In the genomic region with DNA sequence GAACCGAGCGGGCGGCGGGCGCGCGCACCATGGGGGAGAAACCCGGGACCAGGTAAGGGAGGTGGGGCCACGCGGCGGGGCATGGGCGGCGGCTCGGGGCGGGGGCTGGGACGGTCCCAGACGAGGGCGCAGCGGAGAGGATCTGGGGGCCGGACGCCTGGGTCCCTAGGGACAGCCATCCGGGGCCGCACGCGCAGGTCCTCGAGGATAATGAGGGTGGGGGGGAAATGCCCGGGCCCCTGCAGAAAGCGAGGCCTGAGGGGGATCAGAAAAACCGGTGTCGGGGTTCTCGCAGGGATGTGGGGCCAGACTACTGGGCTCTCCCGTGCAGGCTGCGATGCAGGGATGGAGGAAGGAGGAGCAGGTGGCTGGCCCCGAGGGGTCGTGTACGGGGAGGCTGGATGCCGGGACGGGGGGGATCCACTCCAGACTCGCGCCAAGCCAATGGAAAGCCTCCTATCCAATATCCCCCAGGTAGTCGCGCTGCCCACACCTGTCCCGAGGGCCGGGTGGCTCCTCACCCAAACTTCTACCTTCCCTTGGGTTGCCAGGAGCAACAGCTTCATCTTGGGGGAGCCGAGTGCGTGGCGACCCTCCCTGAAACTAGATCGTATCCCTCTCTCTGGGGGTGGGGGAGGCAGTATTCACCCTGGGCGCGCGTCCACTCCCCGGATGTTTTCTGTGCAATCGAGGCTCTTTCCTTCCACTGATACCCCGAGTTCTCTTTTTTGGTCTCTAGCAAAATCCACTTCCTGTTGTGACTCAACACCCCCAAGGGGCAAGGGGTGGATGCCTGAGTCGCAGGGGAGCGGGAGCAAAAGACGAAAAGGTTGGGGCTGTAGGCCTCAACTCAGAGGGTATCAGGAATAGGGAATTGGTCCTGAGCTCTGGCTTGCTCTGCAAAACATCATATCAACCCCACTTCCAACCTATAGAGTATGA, we compare ENCODE assay signal across 9 cellular contexts. TPM values are rescaled to one million over a fixed set of nuclear protein-coding genes. Genes with fewer than 3 reads are reported as not detected.
DNase-seq lines count a peak whose midpoint lies in the region; ATAC-seq and TF ChIP-seq lines count a peak whose summit lies in the region.
"Had no signal": no experiment of that assay in that cellular context is flagged by ENCODE, and none has a peak within 500 bp of the region (broad histone marks: within the 10 kb centered on the region; RNA-seq: fewer than 3 reads in every experiment).

No MANE protein-coding gene starts in this region.

- no peak for TF ChIP-seq CTCF in DOHH2 (IDR thresholded peaks at IDR 0.05; ENCODE audit: low read depth, low read length, poor library complexity, severe bottlenecking)
- peak in 1 of 56 donors; percentile 2 for TF ChIP-seq CTCF in dorsolateral prefrontal cortex (IDR thresholded peaks at IDR 0.05 in 54 of 56, conservative IDR thresholded peaks at IDR 0.05 in 2 of 56; ENCODE audit: low read depth in 1 of 56, partially characterized antibody in 56 of 56)
- no peak for TF ChIP-seq CTCF in thoracic aorta (IDR thresholded peaks at IDR 0.05)

- ATAC-seq in HG03571 (IDR thresholded peaks at IDR 0.05; ENCODE audit: unreplicated experiment) = peak; percentile 1
- no peak for ATAC-seq in thoracic aorta (ENCODE audit: insufficient number of reproducible peaks, low FRiP score, low read depth)

- peaks cover 21% of the 10 kb centered on the region for H3K79me2 ChIP-seq in DOHH2 (ENCODE audit: control insufficient read depth, low read length)

- H3K4me1 ChIP-seq in DOHH2 (ENCODE audit: control insufficient read depth, low read length) = peaks cover 28% of the 10 kb centered on the region
- H3K4me1 ChIP-seq in mucosa of rectum (ENCODE audit: control insufficient read depth in 2 of 2, insufficient read depth in 2 of 2, low read length in 2 of 2) = peaks cover 21 to 24% of the 10 kb centered on the region in 2 donors
- H3K4me1 ChIP-seq in thoracic aorta (ENCODE audit: control insufficient read depth in 1 of 2, low read depth in 2 of 2) = peaks cover 3 to 7% of the 10 kb centered on the region in 2 donors

- H3K27ac ChIP-seq in DOHH2 (ENCODE audit: low read depth, low read length) = peak overlapping the region; percentile 62
- H3K27ac ChIP-seq in dorsolateral prefrontal cortex = peak overlapping the region in 58 of 59 donors; percentile 7 to 95 (median 88)
- peak overlapping the region; percentile 80 to 87 for H3K27ac ChIP-seq in mucosa of rectum (ENCODE audit: low read depth in 2 of 2, low read length in 2 of 2)
- H3K27ac ChIP-seq in thoracic aorta = peak overlapping the region; percentile 55 to 68

- H3K9me2 ChIP-seq in DOHH2 (replicated peaks; ENCODE audit: control insufficient read depth, low read length) = no peaks in the 10 kb centered on the region

- H3K9me3 ChIP-seq in DOHH2 (ENCODE audit: control insufficient read depth, insufficient read depth, low read length) (peaks cover 3% of the 10 kb centered on the region; the same call in 1 of the 2 replicates), mucosa of rectum (ENCODE audit: control insufficient read depth in 2 of 2, low read length in 2 of 2) (no peaks in the 10 kb centered on the region), thoracic aorta (no peaks in the 10 kb centered on the region)

- no peaks in the 10 kb centered on the region; the same call in 1 of the 2 replicates for H4K20me1 ChIP-seq in DOHH2 (ENCODE audit: control insufficient read depth, insufficient read depth, low read depth, low read length)

- H3K27me3 ChIP-seq in DOHH2 (ENCODE audit: control insufficient read depth, low read length) (no peaks in the 10 kb centered on the region), dorsolateral prefrontal cortex (no peaks in the 10 kb centered on the region), mucosa of rectum (ENCODE audit: control insufficient read depth in 2 of 2, insufficient read depth in 2 of 2, low read length in 2 of 2) (no peaks in the 10 kb centered on the region), thoracic aorta (replicated peaks; ENCODE audit: insufficient read depth) (no peaks in the 10 kb centered on the region)

- DNase-seq in activated CD4-positive, alpha-beta T cell treated with anti-CD3 and anti-CD28 coated beads for 1 hour = peak; percentile 16
- DNase-seq in dorsolateral prefrontal cortex (peak in 1 of 10 donors; percentile 21), thoracic aorta (ENCODE audit: low spot score) (no peak), SK-N-DZ (ENCODE audit: low spot score) (no peak), NCI-H524 treated with DMSO at 0.1 percent for 48 hours (lab: John Stamatoyannopoulos, UW) (no peak)

- peaks cover 12% of the 10 kb centered on the region for H3F3A ChIP-seq in DOHH2 (ENCODE audit: control insufficient read depth, insufficient read depth)

- intact Hi-C loops in dorsolateral prefrontal cortex (cut with DNase I) = loop anchor here (1.0 to 5.0 kb wide), 5 partner anchors 20 to 176 kb away; partner anchors contain the start of genes MED11 (in 2 of the 2), GLTPD2 (in 1 of the 2), MINK1 (in 1 of the 2) and VMO1 (in 1 of the 2)

- peaks cover 10% of the 10 kb centered on the region for H3K36me3 ChIP-seq in DOHH2 (ENCODE audit: control insufficient read depth, low read length)
- H3K36me3 ChIP-seq in mucosa of rectum (ENCODE audit: control insufficient read depth in 2 of 2, insufficient read depth in 2 of 2, low read length in 2 of 2) = no peaks in the 10 kb centered on the region
- no peaks in the 10 kb centered on the region for H3K36me3 ChIP-seq in thoracic aorta

- peak overlapping the region; percentile 72 to 73 for H3K9ac ChIP-seq in mucosa of rectum (ENCODE audit: low read depth in 1 of 2, low read length in 2 of 2)

- peak overlapping the region; percentile 99 for H3K4me2 ChIP-seq in DOHH2 (ENCODE audit: low read length)

- H3K4me3 ChIP-seq in DOHH2 (ENCODE audit: low read length) (peak overlapping the region; percentile 92), dorsolateral prefrontal cortex (peak overlapping the region; percentile 65 to 88 (median 80)), mucosa of rectum (ENCODE audit: low read length in 2 of 2) (peak overlapping the region; percentile 70 to 81), thoracic aorta (peak overlapping the region; percentile 98)

RNA-seq across cellular contexts. Expression of gene ARRB2, which starts 0.5 kb away (rescaled TPM):
- total RNA-seq in dorsolateral prefrontal cortex (100 to 1,000 TPM in 45 of 120 experiments, 10 to 100 TPM in 75; 66.2 to 131 (median 94.9) TPM), thoracic aorta (10 to 100 TPM; 64.5 to 66.3 TPM)
- 73.0 and 73.3 TPM in 2 replicates for polyA plus RNA-seq in SK-N-DZ (2014; cell fraction: cytosol; rRNA removed)
- 161 and 177 TPM in 2 replicates for polyA plus RNA-seq in SK-N-DZ (2014; cell fraction: nucleus; rRNA removed)

RNA-seq across cellular contexts. Expression of gene PELP1, which starts 7.0 kb away (rescaled TPM):
- total RNA-seq in dorsolateral prefrontal cortex = 100 to 1,000 TPM in 1 of 120 experiments, 10 to 100 TPM in 119; 56.4 to 101 (median 70.6) TPM
- total RNA-seq in thoracic aorta = 10 to 100 TPM; 21.1 to 71.2 TPM
- polyA plus RNA-seq in SK-N-DZ (2014; cell fraction: cytosol; rRNA removed) = 52.6 and 84.1 TPM in 2 replicates
- 54.6 and 103 TPM in 2 replicates for polyA plus RNA-seq in SK-N-DZ (2014; cell fraction: nucleus; rRNA removed)

RNA-seq across cellular contexts. Expression of gene MED11, which starts 20.3 kb away (rescaled TPM):
- total RNA-seq in dorsolateral prefrontal cortex (10 to 100 TPM in 112 of 120 experiments, 1 to 10 TPM in 8; 7.9 to 21.7 (median 14.7) TPM), thoracic aorta (10 to 100 TPM; 18.8 to 21.9 TPM)
- 29.9 and 42.2 TPM in 2 replicates for polyA plus RNA-seq in SK-N-DZ (2014; cell fraction: cytosol; rRNA removed)
- 27.0 and 35.1 TPM in 2 replicates for polyA plus RNA-seq in SK-N-DZ (2014; cell fraction: nucleus; rRNA removed)

RNA-seq across cellular contexts. Expression of gene ZMYND15, which starts 28.7 kb away (rescaled TPM):
- total RNA-seq in dorsolateral prefrontal cortex (1 to 10 TPM in 92 of 120 experiments, under 1 TPM in 28; 0.46 to 3.6 (median 1.4) TPM), thoracic aorta (1 to 10 TPM; 2.5 to 5.8 TPM)
- 0.09 TPM in 1 of 2 replicates, not detected in the other for polyA plus RNA-seq in SK-N-DZ (2014; cell fraction: cytosol; rRNA removed)
- polyA plus RNA-seq in SK-N-DZ (2014; cell fraction: nucleus; rRNA removed) = not detected in 2 replicates
- total RNA-seq: HT1080 had no signal

RNA-seq across cellular contexts. Expression of gene CXCL16, which starts 28.8 kb away (rescaled TPM):
- total RNA-seq in dorsolateral prefrontal cortex (10 to 100 TPM in 86 of 120 experiments, 1 to 10 TPM in 34; 4.0 to 31.9 (median 13.0) TPM), thoracic aorta (10 to 100 TPM; 27.6 to 41.7 TPM)
- polyA plus RNA-seq in SK-N-DZ (2014; cell fraction: cytosol; rRNA removed) = not detected in 2 replicates
- not detected in 2 replicates for polyA plus RNA-seq in SK-N-DZ (2014; cell fraction: nucleus; rRNA removed)
